3 cellular contexts compared by ENCODE assay signal in the genomic region with DNA sequence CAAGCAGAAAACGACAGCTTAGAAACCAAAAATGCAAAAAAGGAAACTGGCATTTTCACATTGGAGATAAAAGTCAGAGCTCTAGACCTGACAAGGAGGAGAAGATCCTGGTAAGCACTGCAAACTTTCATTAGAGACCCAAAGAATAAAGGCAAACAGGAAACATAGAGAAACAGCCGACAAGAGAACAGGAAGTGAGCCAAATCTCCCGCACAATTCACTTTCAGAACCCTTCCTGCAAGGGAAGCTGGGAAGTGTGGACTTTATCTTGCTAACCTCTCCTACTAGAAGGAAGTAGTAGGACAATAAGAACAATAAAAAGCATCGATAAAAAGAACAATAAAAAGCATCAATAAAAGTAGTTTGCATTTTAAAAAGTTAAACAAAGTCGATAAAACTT.
TF ChIP-seq lines count a peak whose summit lies in the region.

No MANE protein-coding gene starts in this region.

TF ChIP-seq in SK-N-SH, 30 proteins besides CTCF, POLR2A, EP300 and RAD21:
- TF ChIP-seq FOXJ3 (CRISPR knock-in tag; IDR thresholded peaks at IDR 0.05) (no peak), MEF2A (IDR thresholded peaks at IDR 0.05; ENCODE audit: borderline replicate concordance, low read depth) (no peak)
- TF ChIP-seq, protein P1, sequence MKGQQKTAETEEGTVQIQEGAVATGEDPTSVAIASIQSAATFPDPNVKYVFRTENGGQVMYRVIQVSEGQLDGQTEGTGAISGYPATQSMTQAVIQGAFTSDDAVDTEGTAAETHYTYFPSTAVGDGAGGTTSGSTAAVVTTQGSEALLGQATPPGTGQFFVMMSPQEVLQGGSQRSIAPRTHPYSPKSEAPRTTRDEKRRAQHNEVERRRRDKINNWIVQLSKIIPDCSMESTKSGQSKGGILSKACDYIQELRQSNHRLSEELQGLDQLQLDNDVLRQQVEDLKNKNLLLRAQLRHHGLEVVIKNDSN (IDR thresholded peaks at IDR 0.05; ENCODE audit: borderline replicate concordance, low read depth): no peak

TF ChIP-seq in SK-N-SH treated with all-trans-retinoic acid at 6 μM for 48 hours, 23 proteins besides CTCF, POLR2A, EP300 and RAD21:
- TF ChIP-seq ISL1 (CRISPR knock-in tag; IDR thresholded peaks at IDR 0.05) (no peak), TOX (CRISPR knock-in tag; IDR thresholded peaks at IDR 0.05; ENCODE audit: borderline replicate concordance) (no peak), CSDC2 (CRISPR knock-in tag; IDR thresholded peaks at IDR 0.05) (no peak), ESRRG (CRISPR knock-in tag; IDR thresholded peaks at IDR 0.05) (no peak), ZFP30 (CRISPR knock-in tag; IDR thresholded peaks at IDR 0.05) (no peak), BACH2 (CRISPR knock-in tag; IDR thresholded peaks at IDR 0.05; ENCODE audit: borderline replicate concordance) (no peak), OSR1 (CRISPR knock-in tag; IDR thresholded peaks at IDR 0.05) (no peak), GLIS3 (CRISPR knock-in tag; IDR thresholded peaks at IDR 0.05) (no peak), PATZ1 (CRISPR knock-in tag; IDR thresholded peaks at IDR 0.05; ENCODE audit: borderline replicate concordance) (no peak), ZC3H10 (CRISPR knock-in tag; IDR thresholded peaks at IDR 0.05) (no peak), ZNF70 (CRISPR knock-in tag; IDR thresholded peaks at IDR 0.05) (no peak), RARB (CRISPR knock-in tag; IDR thresholded peaks at IDR 0.05) (no peak)

TF ChIP-seq in H1, 55 proteins besides CTCF, POLR2A, EP300 and RAD21:
- TF ChIP-seq, protein P2, sequence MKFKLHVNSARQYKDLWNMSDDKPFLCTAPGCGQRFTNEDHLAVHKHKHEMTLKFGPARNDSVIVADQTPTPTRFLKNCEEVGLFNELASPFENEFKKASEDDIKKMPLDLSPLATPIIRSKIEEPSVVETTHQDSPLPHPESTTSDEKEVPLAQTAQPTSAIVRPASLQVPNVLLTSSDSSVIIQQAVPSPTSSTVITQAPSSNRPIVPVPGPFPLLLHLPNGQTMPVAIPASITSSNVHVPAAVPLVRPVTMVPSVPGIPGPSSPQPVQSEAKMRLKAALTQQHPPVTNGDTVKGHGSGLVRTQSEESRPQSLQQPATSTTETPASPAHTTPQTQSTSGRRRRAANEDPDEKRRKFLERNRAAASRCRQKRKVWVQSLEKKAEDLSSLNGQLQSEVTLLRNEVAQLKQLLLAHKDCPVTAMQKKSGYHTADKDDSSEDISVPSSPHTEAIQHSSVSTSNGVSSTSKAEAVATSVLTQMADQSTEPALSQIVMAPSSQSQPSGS (IDR thresholded peaks at IDR 0.05; ENCODE audit: low read length): no peak
- no peak for TF ChIP-seq RNF2 (IDR thresholded peaks at IDR 0.05; ENCODE audit: borderline replicate concordance, low read depth, low read length, missing control alignments, poor library complexity, severe bottlenecking)
- no peak for TF ChIP-seq SP4 (IDR thresholded peaks at IDR 0.05; ENCODE audit: low read length)
- no peak for TF ChIP-seq TEAD4 (IDR thresholded peaks at IDR 0.05; ENCODE audit: low read depth, low read length)
- no peak for TF ChIP-seq CBX8 (IDR thresholded peaks at IDR 0.05; ENCODE audit: borderline replicate concordance, low read depth, low read length)
- TF ChIP-seq CTBP2 (IDR thresholded peaks at IDR 0.05; ENCODE audit: borderline replicate concordance, insufficient read depth, insufficient read length, low read length): no peak
- TF ChIP-seq JUN (IDR thresholded peaks at IDR 0.05; ENCODE audit: low read depth, low read length): no peak
- TF ChIP-seq GABPA (IDR thresholded peaks at IDR 0.05; ENCODE audit: borderline replicate concordance, insufficient read depth, low read length): no peak
- TF ChIP-seq BRCA1 (IDR thresholded peaks at IDR 0.05; ENCODE audit: low read depth, low read length): no peak
- TF ChIP-seq SP1 (IDR thresholded peaks at IDR 0.05; ENCODE audit: low read depth, low read length): no peak
- TF ChIP-seq BACH1 (IDR thresholded peaks at IDR 0.05; ENCODE audit: low read length): no peak
- TF ChIP-seq TAF1 (IDR thresholded peaks at IDR 0.05; ENCODE audit: low read depth, low read length): no peak
- no peak for TF ChIP-seq SRF (IDR thresholded peaks at IDR 0.05; ENCODE audit: low read depth, low read length)
- TF ChIP-seq CHD1 (IDR thresholded peaks at IDR 0.05; ENCODE audit: low read depth, low read length): no peak
- no peak for TF ChIP-seq JUND (IDR thresholded peaks at IDR 0.05; ENCODE audit: low read length)
- no peak for TF ChIP-seq EGR1 (IDR thresholded peaks at IDR 0.05; ENCODE audit: borderline replicate concordance, low read depth, low read length)
- TF ChIP-seq HDAC6 (IDR thresholded peaks at IDR 0.05; ENCODE audit: low read depth, low read length): no peak
- TF ChIP-seq, protein P3, sequence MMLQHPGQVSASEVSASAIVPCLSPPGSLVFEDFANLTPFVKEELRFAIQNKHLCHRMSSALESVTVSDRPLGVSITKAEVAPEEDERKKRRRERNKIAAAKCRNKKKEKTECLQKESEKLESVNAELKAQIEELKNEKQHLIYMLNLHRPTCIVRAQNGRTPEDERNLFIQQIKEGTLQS (IDR thresholded peaks at IDR 0.05; ENCODE audit: insufficient read depth, low read depth, low read length): no peak
- TF ChIP-seq E2F6 (IDR thresholded peaks at IDR 0.05): no peak
TF ChIP-seq in H1: peak in this region for 0.
